ENCODE assay signal across 8 cellular contexts in the genomic region with DNA sequence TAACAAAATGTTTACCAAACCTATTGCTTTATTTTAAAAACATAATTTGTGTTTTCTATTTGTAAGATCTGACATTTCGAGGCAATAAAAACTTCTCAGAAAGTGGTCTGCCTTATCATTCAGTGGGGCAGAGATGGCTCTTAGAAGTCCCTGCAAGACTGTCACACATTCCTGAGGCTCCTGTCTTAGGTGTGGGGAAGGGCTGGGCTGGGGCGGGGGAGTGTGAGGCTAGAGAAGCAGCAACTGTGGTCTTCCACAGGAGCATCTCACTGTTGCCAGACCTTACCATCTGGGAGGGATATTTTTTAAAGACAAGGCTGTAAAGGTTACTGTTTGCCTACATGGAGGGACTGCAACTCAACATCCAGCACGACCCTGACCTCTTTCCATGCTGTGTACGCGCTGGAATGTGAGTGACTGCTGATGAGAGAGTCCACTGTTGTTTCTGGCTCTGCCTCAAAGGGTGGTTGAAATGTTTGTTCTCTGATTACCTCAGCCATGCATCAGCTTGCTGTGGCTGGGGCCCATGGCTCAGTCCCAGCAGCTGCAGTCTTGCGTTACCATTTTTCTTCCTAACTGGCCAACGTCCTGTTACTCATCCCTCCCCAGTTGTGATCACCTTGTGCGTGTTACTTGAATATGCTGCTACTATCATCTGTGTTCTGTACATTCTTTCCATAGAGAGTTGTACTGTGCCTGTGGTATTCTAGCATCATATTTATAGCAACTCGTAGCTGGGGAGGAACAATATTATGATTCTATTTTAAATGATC. TPM values are rescaled to one million over a fixed set of nuclear protein-coding genes. Genes with fewer than 3 reads are reported as not detected.
DNase-seq lines count a peak whose midpoint lies in the region; ATAC-seq and TF ChIP-seq lines count a peak whose summit lies in the region.

No MANE protein-coding gene starts in this region.

- H3K27ac ChIP-seq in thoracic aorta: no peak overlapping the region

- peaks cover 0 to 12% of the 10 kb centered on the region in 2 donors for H3K4me1 ChIP-seq in thoracic aorta (ENCODE audit: control insufficient read depth in 1 of 2, low read depth in 2 of 2)

- no peaks in the 10 kb centered on the region for H3K9me3 ChIP-seq in thoracic aorta

- H3K27me3 ChIP-seq in thoracic aorta (replicated peaks; ENCODE audit: insufficient read depth): no peaks in the 10 kb centered on the region

- ATAC-seq in thoracic aorta (ENCODE audit: insufficient number of reproducible peaks, low FRiP score, low read depth) (peak; percentile 38), HG03439 (IDR thresholded peaks at IDR 0.05; ENCODE audit: unreplicated experiment) (no peak), GM21390 (IDR thresholded peaks at IDR 0.05; ENCODE audit: unreplicated experiment) (no peak)
- no peak for ATAC-seq in stimulated activated naive CD8-positive, alpha-beta T cell treated with anti-CD3 and anti-CD28 coated beads, Interleukin-15, Interleukin-2, amounts not matched to agents 100 U/mL and 50 U/mL, for 24 hours

- TF ChIP-seq CTCF in thoracic aorta (IDR thresholded peaks at IDR 0.05): no peak

- H3K4me3 ChIP-seq in thoracic aorta: no peak overlapping the region

- H3K36me3 ChIP-seq in thoracic aorta: peaks cover 31% of the 10 kb centered on the region

- DNase-seq in HT-29 (ENCODE audit: low spot score) (peak; percentile 54), amniotic stem cell (lab: John Stamatoyannopoulos, UW) (peak; percentile 86), islet precursor cell (peak; percentile 80), thoracic aorta (ENCODE audit: low spot score) (no peak), NCI-H1694 (lab: John Stamatoyannopoulos, UW) (no peak)
- no peak for DNase-seq in stimulated activated naive CD8-positive, alpha-beta T cell treated with anti-CD3 and anti-CD28 coated beads, Interleukin-15, Interleukin-2, amounts not matched to agents 100 U/mL and 50 U/mL, for 24 hours

RNA-seq across cellular contexts. Expression of a gene that starts 12.4 kb away (rescaled TPM):
- total RNA-seq in HT-29 (2014; rRNA removed; shearing (Covaris generic)): 9.5 and 10.4 TPM in 2 replicates
- 1 to 10 TPM; 7.6 to 7.7 TPM for total RNA-seq in thoracic aorta

RNA-seq across cellular contexts. Expression of a gene that starts 12.8 kb away (rescaled TPM):
- 14.6 and 20.5 TPM in 2 replicates for total RNA-seq in HT-29 (2014; rRNA removed; shearing (Covaris generic))
- 10 to 100 TPM; 34.7 to 47.9 TPM for total RNA-seq in thoracic aorta

Comparison
In these comparisons a context has a peak if more than half of its experiments do, and no peak if none do; other contexts are left out.
1. DNase-seq: peak in HT-29 (single experiment), amniotic stem cell (single experiment) and islet precursor cell (single experiment); none in thoracic aorta (single experiment), NCI-H1694 (single experiment) and stimulated activated naive CD8-positive, alpha-beta T cell treated with anti-CD3 and anti-CD28 coated beads, Interleukin-15, Interleukin-2, amounts not matched to agents 100 U/mL and 50 U/mL, for 24 hours (single experiment).